11 cellular contexts compared by ENCODE assay signal in genomic region chr5:56323505-56323904, GRCh38.
A peak's percentile ranks its signal among the peaks of the same experiment; 100 is the strongest.
DNase-seq lines count a peak whose midpoint lies in the region; ATAC-seq, FAIRE-seq and TF ChIP-seq lines count a peak whose summit lies in the region.
"Had no signal": no experiment of that assay in that cellular context is flagged by ENCODE, and none has a peak within 500 bp of the region (broad histone marks: within the 10 kb centered on the region; RNA-seq: fewer than 3 reads in every experiment).

No MANE protein-coding gene starts in this region.

- DNase-seq in Caki2 (ENCODE audit: low read depth) (peak; percentile 56), MG63 (peak; percentile 40), bronchial epithelial cell (ENCODE audit: low read depth) (peak; percentile 80), NOMO-1 treated with DMSO at 0.1 percent for 48 hours (lab: John Stamatoyannopoulos, UW; ENCODE audit: unreplicated experiment) (no peak), occipital lobe (lab: John Stamatoyannopoulos, UW) (no peak)
- DNase-seq: naive B cell, T1000 had no signal

- 77 to 100% methylated on average over 1 to 2 of the region's 2 CpGs for WGBS in mesodermal cell (ENCODE audit: insufficient coverage in 2 of 2), 2 experiments

- no peak overlapping the region for H3K4me3 ChIP-seq in MG63
- H3K4me3 ChIP-seq in bronchial epithelial cell (ENCODE audit: low read depth, low read length): no peak overlapping the region
- no peak overlapping the region for H3K4me3 ChIP-seq in mesodermal cell (ENCODE audit: extremely low read depth, insufficient read depth, low read length, poor library complexity, severe bottlenecking)

- ATAC-seq in HG02970 (IDR thresholded peaks at IDR 0.05; ENCODE audit: low FRiP score, unreplicated experiment) (no peak), GM19324 (IDR thresholded peaks at IDR 0.05; ENCODE audit: low FRiP score, unreplicated experiment) (no peak)
- ATAC-seq: activated naive CD4-positive, alpha-beta T cell treated with anti-CD3 and anti-CD28 coated beads, Interleukin-2, amount 50 U/mL, for 72 hours had no signal

- H3K27me3 ChIP-seq in MG63: no peaks in the 10 kb centered on the region
- no peaks in the 10 kb centered on the region for H3K27me3 ChIP-seq in bronchial epithelial cell (ENCODE audit: control insufficient read depth, insufficient read depth, low read length)

- in situ Hi-C loops in Caki2 (cut with HindIII; ENCODE audit: low pct_unique_long_range_greater_than_20kb, low sequenced_read_pairs): no loop called here

- peak; percentile 94 for FAIRE-seq in bronchial epithelial cell (lab: Jason Lieb, UNC)

- TF ChIP-seq CTCF in bronchial epithelial cell (IDR thresholded peaks at IDR 0.05; ENCODE audit: insufficient read depth, low read length, severe bottlenecking): no peak

- H3K27ac ChIP-seq in mesodermal cell (ENCODE audit: low read depth, low read length, severe bottlenecking): peak overlapping the region; percentile 24

- H3K4me1 ChIP-seq in mesodermal cell (ENCODE audit: control insufficient read depth, insufficient read depth, low read length, poor library complexity, severe bottlenecking): peaks cover 30% of the 10 kb centered on the region

- H3K9me3 ChIP-seq in MG63 (no peaks in the 10 kb centered on the region), mesodermal cell (ENCODE audit: control insufficient read depth, low read length) (no peaks in the 10 kb centered on the region)

- H3K36me3 ChIP-seq in MG63 (no peaks in the 10 kb centered on the region), bronchial epithelial cell (ENCODE audit: control insufficient read depth, insufficient read depth, low read length) (no peaks in the 10 kb centered on the region), mesodermal cell (ENCODE audit: control insufficient read depth, insufficient read depth, low read length) (no peaks in the 10 kb centered on the region)

Comparison
In these comparisons a context has a peak if more than half of its experiments do, and no peak if none do; other contexts are left out.
1. DNase-seq: peak in Caki2 (single experiment), MG63 (single experiment) and bronchial epithelial cell (single experiment); none in NOMO-1 treated with DMSO at 0.1 percent for 48 hours (single experiment) and occipital lobe (single experiment).